18 cellular contexts compared by ENCODE assay signal in genomic region chr14:100526632-100527031, GRCh38.
DNase-seq lines count a peak whose midpoint lies in the region; ATAC-seq and TF ChIP-seq lines count a peak whose summit lies in the region.
"Had no signal": no experiment of that assay in that cellular context is flagged by ENCODE, and none has a peak within 500 bp of the region (broad histone marks: within the 10 kb centered on the region; RNA-seq: fewer than 3 reads in every experiment).

No MANE protein-coding gene starts in this region.

- intact Hi-C loops in left lung (cut with DNase I), result no loop called here
- intact Hi-C loops in upper lobe of right lung (cut with DNase I), result no loop called here

- CTCF ChIA-PET in WTC11 (lab: Charles Lee), result interaction anchor here (2.7 to 7.1 kb wide), 3 partner anchors 33 to 127 kb away, joined by 17 to 153 read pairs (median 65); no protein-coding TSS in a partner anchor

- no peaks in the 10 kb centered on the region for H3K36me3 Mint-ChIP-seq in activated naive CD4-positive, alpha-beta T cell treated with anti-CD3 and anti-CD28 coated beads, Interleukin-2, amount 50 U/mL, for 72 hours
- H3K36me3 Mint-ChIP-seq in WTC11, result no peaks in the 10 kb centered on the region

- H3K27me3 ChIP-seq in left lung, result no peaks in the 10 kb centered on the region
- no peaks in the 10 kb centered on the region for H3K27me3 ChIP-seq in upper lobe of right lung

- POLR2A ChIA-PET in WTC11 (lab: Charles Lee), result no interaction called here

- no peak overlapping the region for H3K27ac Mint-ChIP-seq in activated naive CD4-positive, alpha-beta T cell treated with anti-CD3 and anti-CD28 coated beads, Interleukin-2, amount 50 U/mL, for 72 hours
- no peak overlapping the region for H3K27ac Mint-ChIP-seq in WTC11
- H3K27ac Mint-ChIP-seq: activated B cell treated with CpG ODN at 0.5 μM for 24 hours; CD8-positive, alpha-beta memory T cell; HFFc6 had no signal

- peaks cover 2% of the 10 kb centered on the region; the same call in 1 of the 2 replicates for H3K4me1 Mint-ChIP-seq in WTC11
- H3K4me1 Mint-ChIP-seq: activated B cell treated with CpG ODN at 0.5 μM for 24 hours; CD8-positive, alpha-beta memory T cell had no signal

- H3K9me3 Mint-ChIP-seq in activated naive CD4-positive, alpha-beta T cell treated with anti-CD3 and anti-CD28 coated beads, Interleukin-2, amount 50 U/mL, for 72 hours, result no peaks in the 10 kb centered on the region
- no peaks in the 10 kb centered on the region for H3K9me3 Mint-ChIP-seq in WTC11
- H3K9me3 Mint-ChIP-seq: activated B cell treated with CpG ODN at 0.5 μM for 24 hours; CD8-positive, alpha-beta memory T cell; HFFc6; neural crest cell had no signal

- no peak for DNase-seq in activated naive CD4-positive, alpha-beta T cell treated with anti-CD3 and anti-CD28 coated beads, Interleukin-2, amount 50 U/mL, for 72 hours (ENCODE audit: low spot score in 2 of 2)
- no peak for DNase-seq in activated naive CD4-positive, alpha-beta T cell treated with Interleukin-2 at 50 U/mL for 16 hours
- peak; percentile 10 for DNase-seq in WTC11 (ENCODE audit: low spot score)
- DNase-seq in left lung, result peak in 1 of 2 donors; percentile 28
- peak; percentile 12 for DNase-seq in upper lobe of right lung
- DNase-seq in NCI-H146 treated with DMSO at 0.1 percent for 48 hours (lab: John Stamatoyannopoulos, UW; ENCODE audit: unreplicated experiment), result no peak
- DNase-seq in HPDE6-E6E7 (ENCODE audit: extremely low spot score), result no peak
- DNase-seq in SIG-M5 (lab: John Stamatoyannopoulos, UW), result no peak
- DNase-seq: activated B cell treated with CpG ODN at 0.5 μM for 24 hours; central memory CD4-positive, alpha-beta T cell; EL; HFFc6; kidney glomerular epithelial cell; MM.1S; NCI-H187; T-helper 1 cell had no signal

- H3K36me3 ChIP-seq in left lung (peaks cover 0 to 44% of the 10 kb centered on the region in 2 donors), upper lobe of right lung (peaks cover 12% of the 10 kb centered on the region)

- H3K4me3 ChIP-seq in left lung (no peak overlapping the region), upper lobe of right lung (no peak overlapping the region)

- TF ChIP-seq CTCF in WTC11 (IDR thresholded peaks at IDR 0.05) (no peak), left lung (IDR thresholded peaks at IDR 0.05) (no peak), upper lobe of right lung (IDR thresholded peaks at IDR 0.05) (no peak)

- H3K4me3 Mint-ChIP-seq in WTC11, result no peak overlapping the region
- H3K4me3 Mint-ChIP-seq: activated B cell treated with CpG ODN at 0.5 μM for 24 hours; CD8-positive, alpha-beta memory T cell; HFFc6; neural crest cell had no signal

- ATAC-seq in activated naive CD4-positive, alpha-beta T cell treated with anti-CD3 and anti-CD28 coated beads, Interleukin-2, amount 50 U/mL, for 72 hours, result peak; percentile 39 to 46
- ATAC-seq in WTC11 (no peak), left lung (peak; percentile 30), upper lobe of right lung (peak; percentile 30)

- H3K27me3 Mint-ChIP-seq in WTC11 (ENCODE audit: low read depth), result no peaks in the 10 kb centered on the region
- H3K27me3 Mint-ChIP-seq: activated B cell treated with CpG ODN at 0.5 μM for 24 hours; CD8-positive, alpha-beta memory T cell had no signal

- H3K9me3 ChIP-seq in left lung, result no peaks in the 10 kb centered on the region
- no peaks in the 10 kb centered on the region for H3K9me3 ChIP-seq in upper lobe of right lung

- H3K27ac ChIP-seq in left lung, result no peak overlapping the region
- no peak overlapping the region for H3K27ac ChIP-seq in upper lobe of right lung

- H3K4me1 ChIP-seq in left lung (no peaks in the 10 kb centered on the region), upper lobe of right lung (no peaks in the 10 kb centered on the region)

TF ChIP-seq in WTC11, 78 proteins besides CTCF, POLR2A, EP300 and RAD21:
- TF ChIP-seq ERG (CRISPR knock-in tag; IDR thresholded peaks at IDR 0.05) (no peak), ELF4 (CRISPR knock-in tag; IDR thresholded peaks at IDR 0.05; ENCODE audit: low read depth) (no peak), ZSCAN18 (CRISPR knock-in tag; IDR thresholded peaks at IDR 0.05) (no peak), JUN (CRISPR knock-in tag; IDR thresholded peaks at IDR 0.05) (no peak), ATF3 (CRISPR knock-in tag; conservative IDR thresholded peaks at IDR 0.05) (no peak), E2F1 (CRISPR knock-in tag; IDR thresholded peaks at IDR 0.05) (no peak), PRRX2 (CRISPR knock-in tag; IDR thresholded peaks at IDR 0.05) (no peak), CREM (CRISPR knock-in tag; IDR thresholded peaks at IDR 0.05) (no peak), ZNF671 (CRISPR knock-in tag; IDR thresholded peaks at IDR 0.05) (no peak), ATF1 (CRISPR knock-in tag; IDR thresholded peaks at IDR 0.05) (no peak), ZNF416 (CRISPR knock-in tag; IDR thresholded peaks at IDR 0.05) (no peak), ARID4B (CRISPR knock-in tag; IDR thresholded peaks at IDR 0.05; ENCODE audit: borderline replicate concordance) (no peak)
TF ChIP-seq in WTC11: peak in this region for 0.

Comparison
In these comparisons a context has a peak if more than half of its experiments do, and no peak if none do; other contexts are left out.
1. DNase-seq: peak in WTC11 (single experiment) and upper lobe of right lung (single experiment); none in activated naive CD4-positive, alpha-beta T cell treated with anti-CD3 and anti-CD28 coated beads, Interleukin-2, amount 50 U/mL, for 72 hours (0 of 2), activated naive CD4-positive, alpha-beta T cell treated with Interleukin-2 at 50 U/mL for 16 hours (single experiment), NCI-H146 treated with DMSO at 0.1 percent for 48 hours (single experiment), HPDE6-E6E7 (single experiment) and SIG-M5 (single experiment).